In genomic region chr13:35475131-35475959, GRCh38 we compare ENCODE assay signal across 8 cellular contexts. TPM values are rescaled to one million over a fixed set of nuclear protein-coding genes. Genes with fewer than 3 reads are reported as not detected.
DNase-seq lines count a peak whose midpoint lies in the region; ATAC-seq and TF ChIP-seq lines count a peak whose summit lies in the region.

No MANE protein-coding gene starts in this region.

- peaks cover 19% of the 10 kb centered on the region for H3K9me3 ChIP-seq in BLaER1
- peaks cover 0 to 15% (median 0%) of the 10 kb centered on the region in 4 donors for H3K9me3 ChIP-seq in stomach

- DNase-seq in central memory CD8-positive, alpha-beta T cell (ENCODE audit: low spot score in 2 of 2) = no peak
- DNase-seq in left kidney (ENCODE audit: low read depth, low spot score) (peak; percentile 78), stomach (peak; percentile 39), SIG-M5 treated with dmso at 0.1 percent for 504 hours (lab: John Stamatoyannopoulos, UW; ENCODE audit: unreplicated experiment) (no peak), NCI-H146 treated with DMSO at 0.1 percent for 48 hours (lab: John Stamatoyannopoulos, UW; ENCODE audit: unreplicated experiment) (no peak), DMS79 (lab: John Stamatoyannopoulos, UW) (no peak)

- no peaks in the 10 kb centered on the region for H3K4me1 Mint-ChIP-seq in central memory CD8-positive, alpha-beta T cell

- peak overlapping the region; percentile 56 for H3K4me3 ChIP-seq in BLaER1
- peak overlapping the region; percentile 43 to 61 (median 48) for H3K4me3 ChIP-seq in stomach

- no peak for TF ChIP-seq CTCF in stomach (IDR thresholded peaks at IDR 0.05)

- TF ChIP-seq EP300 in stomach (IDR thresholded peaks at IDR 0.05) = no peak

- intact Hi-C loops in stomach (cut with DNase I; ENCODE audit: low total_unique reads) = no loop called here

- H4K20me1 ChIP-seq in BLaER1 = no peaks in the 10 kb centered on the region

- peak overlapping the region; percentile 46; the same call in 1 of the 2 replicates for H3K9ac ChIP-seq in BLaER1

- 14 to 28% (median 16%) methylated on average over 49 to 50 of the region's 50 CpGs for WGBS in stomach, 5 donors

- no peak for TF ChIP-seq POLR2A in stomach (IDR thresholded peaks at IDR 0.05)

- peaks cover 35% of the 10 kb centered on the region for H3K4me1 ChIP-seq in BLaER1
- H3K4me1 ChIP-seq in stomach = peaks cover 0 to 26% (median 20%) of the 10 kb centered on the region in 4 donors

- peaks cover 52% of the 10 kb centered on the region for H3K27me3 Mint-ChIP-seq in central memory CD8-positive, alpha-beta T cell

- peaks cover 5% of the 10 kb centered on the region for H3K9me3 Mint-ChIP-seq in central memory CD8-positive, alpha-beta T cell

- H3K27me3 ChIP-seq in BLaER1 (no peaks in the 10 kb centered on the region), stomach (peaks cover 0 to 85% (median 53%) of the 10 kb centered on the region in 3 donors)

- peak overlapping the region; percentile 77 for H3K4me2 ChIP-seq in BLaER1

- no peaks in the 10 kb centered on the region for H3K36me3 Mint-ChIP-seq in central memory CD8-positive, alpha-beta T cell (ENCODE audit: insufficient read depth)

- H3K36me3 ChIP-seq in BLaER1 (no peaks in the 10 kb centered on the region), stomach (no peaks in the 10 kb centered on the region)

- peak; percentile 42 for ATAC-seq in HG02885 (IDR thresholded peaks at IDR 0.05; ENCODE audit: poor library complexity, unreplicated experiment)
- no peak for ATAC-seq in central memory CD8-positive, alpha-beta T cell (replicated peaks; ENCODE audit: extremely low read depth, poor library complexity, severe bottlenecking)

- H3K27ac ChIP-seq in BLaER1 (no peak overlapping the region), stomach (peak overlapping the region; percentile 36 to 76 (median 46))

- peak overlapping the region; percentile 8 for H3K4me3 Mint-ChIP-seq in central memory CD8-positive, alpha-beta T cell

- H3K27ac Mint-ChIP-seq in central memory CD8-positive, alpha-beta T cell (ENCODE audit: low read depth) = no peak overlapping the region

RNA-seq across cellular contexts. Expression of gene MAB21L1, which starts 1.1 kb away (rescaled TPM):
- total RNA-seq in stomach = 1 to 10 TPM in 2 of 5 donors, not detected in 3; 1.0 to 2.0 TPM
- 1 to 10 TPM in 1 of 3 donors, under 1 TPM in 2; 0.30 to 1.7 (median 0.31) TPM for polyA plus RNA-seq in stomach

Comparison
In these comparisons a context has a peak if more than half of its experiments do, and no peak if none do; other contexts are left out.
1. DNase-seq: peak in left kidney (single experiment) and stomach (single experiment); none in central memory CD8-positive, alpha-beta T cell (0 of 2), SIG-M5 treated with dmso at 0.1 percent for 504 hours (single experiment), NCI-H146 treated with DMSO at 0.1 percent for 48 hours (single experiment) and DMS79 (single experiment).